Comparison of ENCODE assay signal across 33 cellular contexts in genomic region chr15:50252556-50252955, GRCh38. TPM values are rescaled to one million over a fixed set of nuclear protein-coding genes. Genes with fewer than 3 reads are reported as not detected.
"Had no signal": no experiment of that assay in that cellular context is flagged by ENCODE, and none has a peak within 500 bp of the region (broad histone marks: within the 10 kb centered on the region; RNA-seq: fewer than 3 reads in every experiment).

No MANE protein-coding gene starts in this region.

- DNase-seq: kidney glomerular epithelial cell; left cardiac atrium; left lung; lower lobe of right lung; mammary epithelial cell; mesenchymal stem cell; naive B cell; natural killer cell; nephron progenitor cell; occipital lobe; ovary; right lobe of liver; stimulated activated CD4-positive, alpha-beta T cell treated with anti-CD3 and anti-CD28 coated beads, Interleukin-1b, Interleukin-23, amount 100 ng/mL, for 48 hours; stimulated activated CD4-positive, alpha-beta T cell treated with anti-CD3 and anti-CD28 coated beads, Interleukin-2, amount 100 ng/mL, for 48 hours; stimulated activated CD4-positive, alpha-beta T cell treated with anti-CD3 and anti-CD28 coated beads, Interleukin-4, amount 100 ng/mL, for 4 hours; stimulated activated CD8-positive, alpha-beta memory T cell treated with anti-CD3 and anti-CD28 coated beads, Interleukin-4, amount 100 ng/mL, for 48 hours; stimulated activated naive B cell treated with anti-CD40 and anti-IgM and Interleukin-4, amounts not matched to agents 10 μg/mL and 1 μg/mL and 100 μg/mL, for 72 hours; stimulated activated naive CD8-positive, alpha-beta T cell treated with anti-CD3 and anti-CD28 coated beads, Interleukin-15, Interleukin-2, amounts not matched to agents 100 U/mL and 50 U/mL, for 24 hours; stomach; testis; thyroid gland; transverse colon had no signal

- H3K27ac ChIP-seq: hepatocyte, left lung, lower lobe of right lung, neural progenitor cell, neutrophil, ovary, right atrium auricular region, right lobe of liver, stomach, testis, thyroid gland, transverse colon, upper lobe of left lung, vagina had no signal

- H3K9me3 Mint-ChIP-seq: naive B cell; natural killer cell; nephron progenitor cell; stimulated activated naive B cell treated with anti-CD40 and anti-IgM and Interleukin-4, amounts not matched to agents 10 μg/mL and 1 μg/mL and 100 μg/mL, for 72 hours had no signal

- H3K9ac ChIP-seq: neural progenitor cell had no signal

- H2AFZ ChIP-seq: hepatocyte, neural progenitor cell had no signal

- H3K4me3 ChIP-seq: hepatocyte, left lung, lower lobe of right lung, neural progenitor cell, ovary, right atrium auricular region, right lobe of liver, smooth muscle cell, stomach, testis, thyroid gland, transverse colon, upper lobe of left lung, vagina had no signal

- H3K36me3 Mint-ChIP-seq: naive B cell; natural killer cell; neural progenitor cell; stimulated activated naive B cell treated with anti-CD40 and anti-IgM and Interleukin-4, amounts not matched to agents 10 μg/mL and 1 μg/mL and 100 μg/mL, for 72 hours had no signal

- H3K27me3 Mint-ChIP-seq: naive B cell; stimulated activated naive B cell treated with anti-CD40 and anti-IgM and Interleukin-4, amounts not matched to agents 10 μg/mL and 1 μg/mL and 100 μg/mL, for 72 hours had no signal

- H3K9me3 ChIP-seq: left lung, lower lobe of right lung, neutrophil, ovary, right atrium auricular region, right lobe of liver, stomach, testis, thyroid gland, transverse colon, upper lobe of left lung, vagina had no signal

- ATAC-seq: left cardiac atrium; left lung; lower lobe of right lung; natural killer cell; right lobe of liver; stimulated activated naive B cell treated with anti-CD40 and anti-IgM and Interleukin-4, amounts not matched to agents 10 μg/mL and 1 μg/mL and 100 μg/mL, for 72 hours; stimulated activated naive CD8-positive, alpha-beta T cell treated with anti-CD3 and anti-CD28 coated beads, Interleukin-15, Interleukin-2, amounts not matched to agents 100 U/mL and 50 U/mL, for 24 hours had no signal

- H3K4me3 Mint-ChIP-seq: natural killer cell; nephron progenitor cell; neural progenitor cell; stimulated activated naive B cell treated with anti-CD40 and anti-IgM and Interleukin-4, amounts not matched to agents 10 μg/mL and 1 μg/mL and 100 μg/mL, for 72 hours had no signal

- H3K27ac Mint-ChIP-seq: natural killer cell; nephron progenitor cell; neural progenitor cell; progenitor cell of endocrine pancreas; stimulated activated naive B cell treated with anti-CD40 and anti-IgM and Interleukin-4, amounts not matched to agents 10 μg/mL and 1 μg/mL and 100 μg/mL, for 72 hours had no signal

- H3K4me2 ChIP-seq: hepatocyte, neural progenitor cell, smooth muscle cell had no signal

- H3K27me3 ChIP-seq: hepatocyte, left lung, neural progenitor cell, neutrophil, ovary, right atrium auricular region, right lobe of liver, stomach, testis, thyroid gland, transverse colon, upper lobe of left lung, vagina had no signal

- H3K4me1 Mint-ChIP-seq: nephron progenitor cell had no signal

- H3K36me3 ChIP-seq: left lung, lower lobe of right lung, neural progenitor cell, neutrophil, ovary, right atrium auricular region, right lobe of liver, stomach, thyroid gland, transverse colon, upper lobe of left lung, vagina had no signal

- H3K4me1 ChIP-seq: neural progenitor cell, testis, vagina had no signal

RNA-seq across cellular contexts. Expression of gene HDC, which starts 13.0 kb away (rescaled TPM):
- total RNA-seq: hepatocyte, mammary epithelial cell, occipital lobe, progenitor cell of endocrine pancreas, pulmonary artery endothelial cell, renal cortical epithelial cell, right atrium auricular region, smooth muscle cell had no signal
- polyA plus RNA-seq: hepatocyte, keratinocyte, mammary epithelial cell, smooth muscle cell had no signal
